ENCODE assay signal across 1 cellular context in the genomic region with DNA sequence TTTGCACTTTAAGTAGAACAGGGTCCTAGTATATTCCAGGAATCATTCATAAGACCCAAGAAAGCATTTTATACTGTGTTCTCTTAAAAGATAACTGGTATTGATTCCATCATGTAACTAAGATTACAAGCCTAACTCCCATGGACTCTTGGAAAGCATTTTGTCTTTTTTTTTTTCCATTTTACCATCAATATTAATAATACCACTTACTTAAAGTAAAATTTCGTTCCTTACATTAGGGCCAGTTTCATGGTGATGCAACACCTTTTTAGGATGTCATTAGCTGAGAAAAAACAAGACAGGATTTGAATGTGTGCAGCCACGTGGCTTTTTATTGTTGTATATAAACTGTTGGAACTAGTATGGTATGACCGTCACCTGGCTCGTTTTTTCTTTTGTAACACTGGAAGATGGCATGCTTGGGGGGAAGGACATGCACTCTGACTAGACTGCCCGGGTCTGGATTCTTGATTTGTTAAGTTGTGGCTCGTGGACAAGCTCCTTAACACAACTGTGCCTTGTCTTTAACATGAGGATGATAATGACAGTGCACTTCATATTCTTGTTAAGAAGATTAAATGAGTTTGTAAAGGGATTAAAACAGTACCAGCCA.
TF ChIP-seq lines count a peak whose summit lies in the region.

No MANE protein-coding gene starts in this region.

TF ChIP-seq in K562, 482 proteins besides CTCF, POLR2A, EP300 and RAD21 (continued from another document):
- TF ChIP-seq, protein P1, sequence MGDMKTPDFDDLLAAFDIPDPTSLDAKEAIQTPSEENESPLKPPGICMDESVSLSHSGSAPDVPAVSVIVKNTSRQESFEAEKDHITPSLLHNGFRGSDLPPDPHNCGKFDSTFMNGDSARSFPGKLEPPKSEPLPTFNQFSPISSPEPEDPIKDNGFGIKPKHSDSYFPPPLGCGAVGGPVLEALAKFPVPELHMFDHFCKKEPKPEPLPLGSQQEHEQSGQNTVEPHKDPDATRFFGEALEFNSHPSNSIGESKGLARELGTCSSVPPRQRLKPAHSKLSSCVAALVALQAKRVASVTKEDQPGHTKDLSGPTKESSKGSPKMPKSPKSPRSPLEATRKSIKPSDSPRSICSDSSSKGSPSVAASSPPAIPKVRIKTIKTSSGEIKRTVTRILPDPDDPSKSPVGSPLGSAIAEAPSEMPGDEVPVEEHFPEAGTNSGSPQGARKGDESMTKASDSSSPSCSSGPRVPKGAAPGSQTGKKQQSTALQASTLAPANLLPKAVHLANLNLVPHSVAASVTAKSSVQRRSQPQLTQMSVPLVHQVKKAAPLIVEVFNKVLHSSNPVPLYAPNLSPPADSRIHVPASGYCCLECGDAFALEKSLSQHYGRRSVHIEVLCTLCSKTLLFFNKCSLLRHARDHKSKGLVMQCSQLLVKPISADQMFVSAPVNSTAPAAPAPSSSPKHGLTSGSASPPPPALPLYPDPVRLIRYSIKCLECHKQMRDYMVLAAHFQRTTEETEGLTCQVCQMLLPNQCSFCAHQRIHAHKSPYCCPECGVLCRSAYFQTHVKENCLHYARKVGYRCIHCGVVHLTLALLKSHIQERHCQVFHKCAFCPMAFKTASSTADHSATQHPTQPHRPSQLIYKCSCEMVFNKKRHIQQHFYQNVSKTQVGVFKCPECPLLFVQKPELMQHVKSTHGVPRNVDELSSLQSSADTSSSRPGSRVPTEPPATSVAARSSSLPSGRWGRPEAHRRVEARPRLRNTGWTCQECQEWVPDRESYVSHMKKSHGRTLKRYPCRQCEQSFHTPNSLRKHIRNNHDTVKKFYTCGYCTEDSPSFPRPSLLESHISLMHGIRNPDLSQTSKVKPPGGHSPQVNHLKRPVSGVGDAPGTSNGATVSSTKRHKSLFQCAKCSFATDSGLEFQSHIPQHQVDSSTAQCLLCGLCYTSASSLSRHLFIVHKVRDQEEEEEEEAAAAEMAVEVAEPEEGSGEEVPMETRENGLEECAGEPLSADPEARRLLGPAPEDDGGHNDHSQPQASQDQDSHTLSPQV (IDR thresholded peaks at IDR 0.05): peak; percentile 91
- TF ChIP-seq LEF1 (IDR thresholded peaks at IDR 0.05): 0 out of 2 replicates have a peak, but pooled peaks have one; percentile 4
- TF ChIP-seq ZNF830 (CRISPR knock-in tag; IDR thresholded peaks at IDR 0.05): no peak
- peak; percentile 53 for TF ChIP-seq MAFG (tag; conservative IDR thresholded peaks at IDR 0.05)
- 0 out of 2 replicates have a peak, but pooled peaks have one; percentile 36 for TF ChIP-seq ZNF584 (CRISPR knock-in tag; IDR thresholded peaks at IDR 0.05; ENCODE audit: low read depth)
- no peak for TF ChIP-seq RUNX1 (IDR thresholded peaks at IDR 0.05; ENCODE audit: low read depth)
- TF ChIP-seq ZNF232 (CRISPR knock-in tag; IDR thresholded peaks at IDR 0.05): no peak
- TF ChIP-seq HMG20A (CRISPR knock-in tag; conservative IDR thresholded peaks at IDR 0.05): no peak
